ENCODE assay signal across 7 cellular contexts in the genomic region with DNA sequence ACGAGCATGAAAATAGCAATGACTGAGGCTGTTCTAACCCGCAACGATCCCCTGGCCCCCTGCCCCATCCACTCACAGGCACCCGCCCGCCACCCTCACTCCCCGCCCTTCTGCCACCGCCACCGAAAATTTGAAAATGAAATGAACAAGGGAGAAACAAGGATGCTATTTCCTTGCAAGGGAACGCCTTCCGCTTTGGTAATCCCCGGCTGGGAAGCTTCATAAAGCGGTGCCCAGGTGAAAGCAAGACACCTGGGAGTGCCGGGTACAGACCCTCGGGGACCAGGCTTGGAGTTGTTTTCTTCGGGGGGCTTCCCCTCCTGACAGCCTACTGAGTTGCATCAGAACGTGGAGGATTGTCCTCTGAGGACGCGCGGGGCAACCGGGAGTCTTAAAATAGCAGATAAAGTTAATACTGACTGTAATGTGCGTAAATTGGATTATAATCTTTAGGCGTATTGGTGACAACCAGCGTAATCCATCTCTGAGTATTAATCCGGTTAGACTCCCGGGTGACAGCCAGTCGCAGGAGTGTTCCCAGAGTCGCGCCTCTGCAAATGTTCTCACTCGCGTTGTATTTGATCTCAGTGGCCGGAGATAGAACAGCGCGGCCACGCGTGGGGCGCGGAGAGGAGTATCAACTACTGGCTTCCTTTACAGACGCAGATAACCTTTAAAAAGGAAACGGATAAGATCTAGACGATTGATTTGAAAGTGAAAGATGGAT. TPM values are rescaled to one million over a fixed set of nuclear protein-coding genes. Genes with fewer than 3 reads are reported as not detected.
DNase-seq lines count a peak whose midpoint lies in the region; ATAC-seq lines count a peak whose summit lies in the region.

No MANE protein-coding gene starts in this region.

- H3K27ac ChIP-seq in HUES64 (ENCODE audit: low read depth, low read length) (no peak overlapping the region), ectodermal cell (ENCODE audit: insufficient read depth, low read depth, low read length, poor library complexity, severe bottlenecking) (no peak overlapping the region)

- H3K36me3 Mint-ChIP-seq in activated CD4-positive, alpha-beta T cell treated with anti-CD3 and anti-CD28 coated beads for 36 hours (ENCODE audit: low read depth), result peaks cover 15% of the 10 kb centered on the region

- POLR2A ChIA-PET in activated CD4-positive, alpha-beta T cell treated with anti-CD3 and anti-CD28 coated beads for 36 hours (lab: Charles Lee), result interaction anchor here (0.6 to 1.9 kb wide), 7 partner anchors 15 to 266 kb away, joined by 3 to 26 read pairs (median 5); a partner anchor contains a TSS

- H3K4me3 ChIP-seq in HUES64 (ENCODE audit: low read length) (peak overlapping the region; percentile 91), ectodermal cell (ENCODE audit: insufficient read depth, low read depth, low read length) (peak overlapping the region; percentile 85)

- H3K27me3 Mint-ChIP-seq in activated CD4-positive, alpha-beta T cell treated with anti-CD3 and anti-CD28 coated beads for 36 hours, result no peaks in the 10 kb centered on the region

- ATAC-seq in GM18909 (IDR thresholded peaks at IDR 0.05; ENCODE audit: poor library complexity, unreplicated experiment), result peak; percentile 19
- ATAC-seq in activated CD4-positive, alpha-beta T cell treated with anti-CD3 and anti-CD28 coated beads for 36 hours, result peak; percentile 11

- intact Hi-C loops in activated CD4-positive, alpha-beta T cell treated with anti-CD3 and anti-CD28 coated beads for 36 hours (cut with DNase I, micrococcal nuclease), result loop anchor here (1.0 to 10.0 kb wide), 13 partner anchors 60 to 626 kb away; a partner anchor contains a TSS

- no peak overlapping the region for H3K9ac ChIP-seq in HUES64 (ENCODE audit: low read depth, low read length)

- peak overlapping the region; percentile 98 for H3K4me3 Mint-ChIP-seq in activated CD4-positive, alpha-beta T cell treated with anti-CD3 and anti-CD28 coated beads for 36 hours

- H3K36me3 ChIP-seq in HUES64 (ENCODE audit: insufficient read depth, low read length) (no peaks in the 10 kb centered on the region), ectodermal cell (ENCODE audit: control insufficient read depth, insufficient read depth, low read length) (no peaks in the 10 kb centered on the region)

- WGBS in HUES64, result 1% methylated on average over 38 of the region's 40 CpGs
- 1% methylated on average over 40 of the region's 40 CpGs for WGBS in ectodermal cell, 2 experiments

- peak; percentile 73 for DNase-seq in activated CD4-positive, alpha-beta T cell treated with anti-CD3 and anti-CD28 coated beads for 36 hours
- DNase-seq in midbrain (lab: John Stamatoyannopoulos, UW), result peak; percentile 38
- peak; percentile 31 for DNase-seq in stimulated activated CD8-positive, alpha-beta memory T cell treated with anti-CD3 and anti-CD28 coated beads, Interleukin-7, amount 100 ng/mL, for 1 hour (ENCODE audit: low read depth in 2 of 2)
- DNase-seq in HT-29 (ENCODE audit: low spot score), result no peak

- H3K27ac Mint-ChIP-seq in activated CD4-positive, alpha-beta T cell treated with anti-CD3 and anti-CD28 coated beads for 36 hours, result peak overlapping the region; percentile 99

- no peaks in the 10 kb centered on the region for H3K9me3 Mint-ChIP-seq in activated CD4-positive, alpha-beta T cell treated with anti-CD3 and anti-CD28 coated beads for 36 hours (ENCODE audit: low read depth)

- CTCF ChIA-PET in activated CD4-positive, alpha-beta T cell treated with anti-CD3 and anti-CD28 coated beads for 36 hours (lab: Charles Lee), result interaction anchor here (0.6 to 6.2 kb wide), 19 partner anchors 11 to 1152 kb away, joined by 3 to 74 read pairs (median 4); a partner anchor contains a TSS

- H3K4me1 Mint-ChIP-seq in activated CD4-positive, alpha-beta T cell treated with anti-CD3 and anti-CD28 coated beads for 36 hours, result peaks cover 36% of the 10 kb centered on the region

- H3K27me3 ChIP-seq in HUES64 (ENCODE audit: insufficient read depth, low read length) (peaks cover 61% of the 10 kb centered on the region), ectodermal cell (ENCODE audit: control insufficient read depth, insufficient read depth, low read length, poor library complexity, severe bottlenecking) (peaks cover 57% of the 10 kb centered on the region)

- peaks cover 23% of the 10 kb centered on the region for H3K4me1 ChIP-seq in HUES64 (ENCODE audit: insufficient read depth, low read length)
- peaks cover 13% of the 10 kb centered on the region for H3K4me1 ChIP-seq in ectodermal cell (ENCODE audit: control insufficient read depth, insufficient read depth, low read length)

- H3K9me3 ChIP-seq in HUES64 (ENCODE audit: insufficient read depth, low read depth, low read length) (no peaks in the 10 kb centered on the region), ectodermal cell (ENCODE audit: control insufficient read depth, low read length) (no peaks in the 10 kb centered on the region)

RNA-seq across cellular contexts. Expression of a gene that starts 0.9 kb away (rescaled TPM):
- polyA plus RNA-seq in HUES64 (2013, experiment 1 of 2), result 15.7 TPM
- polyA plus RNA-seq in HUES64 (2013, experiment 2 of 2), result 21.6 TPM
- total RNA-seq in activated CD4-positive, alpha-beta T cell treated with anti-CD3 and anti-CD28 coated beads for 36 hours, result 10 to 100 TPM; 42.5 to 49.2 TPM
- polyA plus RNA-seq in ectodermal cell (2013, experiment 1 of 4), result 61.1 TPM
- polyA plus RNA-seq in ectodermal cell (2013, experiment 2 of 4), result 59.1 TPM
- 56.5 TPM for polyA plus RNA-seq in ectodermal cell (2013, experiment 3 of 4)
- 66.6 TPM for polyA plus RNA-seq in ectodermal cell (2013, experiment 4 of 4)
- total RNA-seq in HT-29 (2014; rRNA removed; shearing (Covaris generic)), result 19.7 and 20.2 TPM in 2 replicates
